Comparison of ENCODE assay signal across 8 cellular contexts in genomic region chr1:10209905-10210810, GRCh38. TPM values are rescaled to one million over a fixed set of nuclear protein-coding genes. Genes with fewer than 3 reads are reported as not detected.
A peak's percentile ranks its signal among the peaks of the same experiment; 100 is the strongest.
DNase-seq lines count a peak whose midpoint lies in the region; ATAC-seq and TF ChIP-seq lines count a peak whose summit lies in the region.

TSS of gene KIF1B (plus strand) at chr1:10210570. CDS start at chr1:10232329, 21,759 bp downstream.

- no peaks in the 10 kb centered on the region for H3K36me3 ChIP-seq in kidney epithelial cell (ENCODE audit: control insufficient read depth, insufficient read depth, low read length)

- peak within 1 kb of the TSS; percentile 95 for H3K4me3 ChIP-seq in kidney epithelial cell (ENCODE audit: low read depth, low read length)

- peak; percentile 94 for TF ChIP-seq CTCF in kidney epithelial cell (IDR thresholded peaks at IDR 0.05; ENCODE audit: insufficient read depth, low read length, poor library complexity, severe bottlenecking)

- ATAC-seq in GM19035 (IDR thresholded peaks at IDR 0.05; ENCODE audit: unreplicated experiment) (peak; percentile 99), HG03354 (IDR thresholded peaks at IDR 0.05; ENCODE audit: poor library complexity, severe bottlenecking, unreplicated experiment) (peak; percentile 96)

- DNase-seq in AML-193 (lab: John Stamatoyannopoulos, UW) (peak; percentile 88 to 92), NCI-H460 (ENCODE audit: extremely low read depth, low read depth) (peak; percentile 92), cerebellum (ENCODE audit: low spot score) (peak; percentile 100), kidney epithelial cell (ENCODE audit: low read depth) (peak; percentile 73)
- DNase-seq in activated CD4-positive, alpha-beta T cell treated with anti-CD3 and anti-CD28 coated beads for 1 hour = peak; percentile 93
- DNase-seq in stimulated activated CD4-positive, alpha-beta T cell treated with anti-CD3 and anti-CD28 coated beads, Interleukin-15, amount 100 ng/mL, for 48 hours (ENCODE audit: low read depth in 2 of 2) = peak; percentile 93 to 96

- H3K27me3 ChIP-seq in kidney epithelial cell (ENCODE audit: control insufficient read depth, insufficient read depth, low read length) = no peaks in the 10 kb centered on the region

RNA-seq across cellular contexts. Expression of gene KIF1B, which starts in this region (rescaled TPM):
- 10.9 and 15.2 TPM in 2 replicates for total RNA-seq in NCI-H460 (2014; rRNA removed; shearing (Covaris generic))
- 7.3 and 9.4 TPM in 2 replicates for polyA plus RNA-seq in NCI-H460 (2014; cell fraction: nucleus; rRNA removed)
- 264 TPM for total RNA-seq in cerebellum
- total RNA-seq in kidney epithelial cell = 33.5 and 33.9 TPM in 2 replicates

Comparison
In these comparisons a context has a peak if more than half of its experiments do, and no peak if none do; other contexts are left out.
1. Peak in every context shown above with its lines: DNase-seq, ATAC-seq and H3K4me3 ChIP-seq.